9 cellular contexts compared by ENCODE assay signal in the genomic region with DNA sequence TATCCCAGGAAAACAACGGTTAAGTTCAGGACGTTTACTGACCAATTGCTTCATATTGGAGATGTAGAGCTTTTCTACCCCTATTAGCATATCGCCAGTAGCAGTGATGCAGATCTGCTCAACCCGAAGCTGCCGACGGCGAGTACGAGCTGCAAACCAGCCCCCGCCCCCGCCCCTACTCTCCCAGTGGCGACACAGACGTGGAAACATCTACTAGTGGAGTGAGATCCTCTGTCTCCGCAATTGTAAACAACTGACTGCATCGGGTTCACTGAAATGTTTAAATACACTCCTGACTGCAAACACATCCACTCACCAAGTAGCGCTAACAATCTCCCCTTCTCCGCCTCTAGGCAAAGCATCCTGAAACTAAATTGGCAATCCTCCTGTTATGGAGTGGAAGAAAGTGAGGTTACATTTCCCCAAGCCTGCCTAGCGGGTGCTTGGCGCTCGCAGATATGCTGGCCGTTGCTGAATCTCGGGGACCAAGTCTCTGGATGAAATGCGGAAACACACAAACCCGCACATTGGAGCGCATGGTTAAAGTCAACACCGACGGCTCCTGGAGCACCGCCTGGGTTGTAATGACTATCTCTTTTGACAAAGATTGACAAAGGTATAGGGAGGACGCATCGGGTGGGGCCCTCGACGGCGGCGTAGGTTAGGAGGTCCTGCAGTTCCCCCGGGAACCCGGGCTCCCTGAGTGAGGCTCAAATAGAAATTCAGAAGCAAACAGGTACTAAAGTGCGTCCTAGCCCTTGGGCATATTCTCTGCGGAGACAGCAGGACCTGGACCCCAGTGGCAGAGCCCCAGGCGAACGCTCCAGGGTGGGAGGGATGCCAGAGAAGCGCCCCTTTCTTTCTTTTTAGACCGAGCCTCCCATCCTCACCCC.
A peak's percentile ranks its signal among the peaks of the same experiment; 100 is the strongest.
DNase-seq lines count a peak whose midpoint lies in the region; ATAC-seq lines count a peak whose summit lies in the region.
"Had no signal": no experiment of that assay in that cellular context is flagged by ENCODE, and none has a peak within 500 bp of the region (broad histone marks: within the 10 kb centered on the region; RNA-seq: fewer than 3 reads in every experiment).

No MANE protein-coding gene starts in this region.

- H3K4me3 ChIP-seq in iPS-18c (ENCODE audit: insufficient read depth, low read depth, low read length), result peak overlapping the region; percentile 56
- peak overlapping the region; percentile 71 to 76 for H3K4me3 ChIP-seq in stomach smooth muscle (ENCODE audit: low read length in 2 of 2)
- H3K4me3 ChIP-seq: lung had no signal

- ATAC-seq in HG03135 (IDR thresholded peaks at IDR 0.05; ENCODE audit: unreplicated experiment), result no peak

- no peaks in the 10 kb centered on the region for H3K36me3 ChIP-seq in stomach smooth muscle (ENCODE audit: control insufficient read depth in 2 of 2, insufficient read depth in 2 of 2, low read length in 2 of 2)

- no peaks in the 10 kb centered on the region for H3K4me1 ChIP-seq in stomach smooth muscle (ENCODE audit: control insufficient read depth, insufficient read depth, low read length)

- intact Hi-C loops in activated CD4-positive, alpha-beta T cell treated with anti-CD3 and anti-CD28 coated beads, Interleukin-2, amount 10 ng/mL, durations not matched to agents 24 days and 14 days (cut with micrococcal nuclease), result loop anchor here (10.0 kb wide), 1 partner anchor 92 kb away; no protein-coding TSS in a partner anchor

- H3K27me3 Mint-ChIP-seq in activated CD4-positive, alpha-beta T cell treated with anti-CD3 and anti-CD28 coated beads, Interleukin-2, amount 10 ng/mL, durations not matched to agents 24 days and 14 days, result peaks cover 42% of the 10 kb centered on the region
- H3K27me3 Mint-ChIP-seq in T-helper 2 cell treated with Interferon-gamma antibody and Interleukin-4, amounts not matched to agents 5 μg/mL and 100 μg/mL, for 36 hours (ENCODE audit: low read depth), result peaks cover 49% of the 10 kb centered on the region

- no peak overlapping the region for H3K27ac Mint-ChIP-seq in activated CD4-positive, alpha-beta T cell treated with anti-CD3 and anti-CD28 coated beads, Interleukin-2, amount 10 ng/mL, durations not matched to agents 24 days and 14 days
- no peak overlapping the region for H3K27ac Mint-ChIP-seq in T-helper 2 cell treated with Interferon-gamma antibody and Interleukin-4, amounts not matched to agents 5 μg/mL and 100 μg/mL, for 36 hours

- peaks cover 0 to 4% of the 10 kb centered on the region in 2 donors for H3K27me3 ChIP-seq in stomach smooth muscle (ENCODE audit: control insufficient read depth in 1 of 2, insufficient read depth in 2 of 2, low read length in 2 of 2)

- no peaks in the 10 kb centered on the region for H3K9me3 Mint-ChIP-seq in activated CD4-positive, alpha-beta T cell treated with anti-CD3 and anti-CD28 coated beads, Interleukin-2, amount 10 ng/mL, durations not matched to agents 24 days and 14 days
- H3K9me3 Mint-ChIP-seq in T-helper 2 cell treated with Interferon-gamma antibody and Interleukin-4, amounts not matched to agents 5 μg/mL and 100 μg/mL, for 36 hours, result no peaks in the 10 kb centered on the region

- peak overlapping the region; percentile 49 for H3K27ac ChIP-seq in stomach smooth muscle (ENCODE audit: low read length)

- peak overlapping the region; percentile 52 for H3K4me3 Mint-ChIP-seq in activated CD4-positive, alpha-beta T cell treated with anti-CD3 and anti-CD28 coated beads, Interleukin-2, amount 10 ng/mL, durations not matched to agents 24 days and 14 days
- peak overlapping the region; percentile 61 for H3K4me3 Mint-ChIP-seq in T-helper 2 cell treated with Interferon-gamma antibody and Interleukin-4, amounts not matched to agents 5 μg/mL and 100 μg/mL, for 36 hours

- H3K9ac ChIP-seq in stomach smooth muscle (ENCODE audit: low read length in 2 of 2), result peak overlapping the region; percentile 42 to 52

- H3K9me3 ChIP-seq in iPS-18c (ENCODE audit: control insufficient read depth, insufficient read depth, low read length) (peaks cover 4% of the 10 kb centered on the region), stomach smooth muscle (ENCODE audit: control insufficient read depth in 2 of 2, low read length in 2 of 2) (no peaks in the 10 kb centered on the region)

- H3K36me3 Mint-ChIP-seq in activated CD4-positive, alpha-beta T cell treated with anti-CD3 and anti-CD28 coated beads, Interleukin-2, amount 10 ng/mL, durations not matched to agents 24 days and 14 days (ENCODE audit: low read depth), result no peaks in the 10 kb centered on the region
- no peaks in the 10 kb centered on the region for H3K36me3 Mint-ChIP-seq in T-helper 2 cell treated with Interferon-gamma antibody and Interleukin-4, amounts not matched to agents 5 μg/mL and 100 μg/mL, for 36 hours (ENCODE audit: low read depth)

- peak; percentile 53 for DNase-seq in activated CD4-positive, alpha-beta T cell treated with anti-CD3 and anti-CD28 coated beads, Interleukin-2, amount 10 ng/mL, durations not matched to agents 24 days and 14 days
- no peak for DNase-seq in activated CD4-positive, alpha-beta T cell treated with anti-CD3 and anti-CD28 coated beads for 1 hour
- DNase-seq in T-helper 2 cell treated with Interferon-gamma antibody and Interleukin-4, amounts not matched to agents 5 μg/mL and 100 μg/mL, for 36 hours (ENCODE audit: low spot score), result no peak
- DNase-seq in NOMO-1 treated with DMSO at 0.1 percent for 48 hours (lab: John Stamatoyannopoulos, UW; ENCODE audit: unreplicated experiment), result no peak
- no peak for DNase-seq in UCSD-AML1 (lab: John Stamatoyannopoulos, UW; ENCODE audit: unreplicated experiment)

- peaks cover 18% of the 10 kb centered on the region for H3K4me1 Mint-ChIP-seq in activated CD4-positive, alpha-beta T cell treated with anti-CD3 and anti-CD28 coated beads, Interleukin-2, amount 10 ng/mL, durations not matched to agents 24 days and 14 days
- H3K4me1 Mint-ChIP-seq in T-helper 2 cell treated with Interferon-gamma antibody and Interleukin-4, amounts not matched to agents 5 μg/mL and 100 μg/mL, for 36 hours (ENCODE audit: low read depth), result peaks cover 17% of the 10 kb centered on the region
